Comparison of ENCODE assay signal across 8 cellular contexts in the genomic region with DNA sequence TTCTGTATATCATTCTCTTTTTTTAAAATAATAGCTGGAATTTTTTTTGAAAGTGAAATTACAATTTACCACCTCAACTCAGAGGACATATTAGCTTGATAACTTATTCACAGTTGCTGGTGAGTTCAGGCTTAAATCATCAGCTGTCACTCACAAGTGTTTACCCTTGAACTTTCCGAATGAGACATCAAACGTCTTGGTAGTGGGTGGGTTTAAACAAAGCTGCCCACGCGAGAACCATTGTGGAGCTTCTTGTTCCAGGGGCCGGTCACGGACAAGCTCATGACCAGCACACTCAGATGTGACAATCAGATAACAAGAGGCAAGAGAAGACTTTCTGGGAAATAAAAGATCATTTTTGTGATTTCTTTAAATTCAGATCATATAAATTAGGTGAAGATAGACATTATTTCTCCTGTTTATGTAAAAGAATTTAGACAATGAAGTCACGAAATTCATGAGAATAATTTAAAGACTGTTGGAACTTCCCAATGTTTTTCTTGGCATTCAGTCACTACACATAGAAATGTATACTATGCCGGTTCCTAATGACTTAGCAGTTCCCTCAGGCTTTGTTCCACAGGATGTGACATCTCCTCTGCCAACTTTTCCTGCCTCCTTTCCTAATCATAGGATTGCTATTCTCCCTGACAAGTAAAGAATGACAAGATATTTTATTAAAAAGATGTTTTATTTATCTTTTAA. TPM values are rescaled to one million over a fixed set of nuclear protein-coding genes. Genes with fewer than 3 reads are reported as not detected.
DNase-seq lines count a peak whose midpoint lies in the region; ATAC-seq and TF ChIP-seq lines count a peak whose summit lies in the region.

No MANE protein-coding gene starts in this region.

- H3K79me2 ChIP-seq in DND-41 (ENCODE audit: insufficient read depth, low read length), result no peaks in the 10 kb centered on the region

- H3K4me2 ChIP-seq in DND-41 (ENCODE audit: insufficient read depth, low read length), result peak overlapping the region; percentile 54

- peak overlapping the region; percentile 2 to 59 for H3K27ac Mint-ChIP-seq in natural killer cell

- DNase-seq in DND-41 (no peak), NCI-H460 (ENCODE audit: extremely low read depth, low read depth) (peak; percentile 84), dermis microvascular lymphatic vessel endothelial cell (ENCODE audit: low read depth in 2 of 2) (peak; percentile 87 to 93), natural killer cell (no peak), GDM1 (lab: John Stamatoyannopoulos, UW) (no peak), NOMO-1 treated with DMSO at 0.1 percent for 48 hours (lab: John Stamatoyannopoulos, UW; ENCODE audit: unreplicated experiment) (no peak)
- no peak for DNase-seq in stimulated activated CD8-positive, alpha-beta memory T cell treated with anti-CD3 and anti-CD28 coated beads, Interleukin-4, amount 100 ng/mL, for 48 hours

- ATAC-seq in DND-41 (ENCODE audit: insufficient read depth, low read depth) (peak; percentile 41; the same call in 2 of the 3 replicates), GM21423 (IDR thresholded peaks at IDR 0.05; ENCODE audit: unreplicated experiment) (peak; percentile 38), natural killer cell (peak in 2 of 3 donors; percentile 11 to 32)

- no peaks in the 10 kb centered on the region for H3K36me3 ChIP-seq in DND-41 (ENCODE audit: insufficient read depth, low read length)

- H2AFZ ChIP-seq in DND-41 (ENCODE audit: low read depth, low read length), result peak overlapping the region; percentile 58; the same call in 1 of the 2 replicates

- H4K20me1 ChIP-seq in DND-41 (ENCODE audit: insufficient read depth, low read length), result no peaks in the 10 kb centered on the region

- peak overlapping the region; percentile 78 for H3K4me3 Mint-ChIP-seq in natural killer cell

- no peaks in the 10 kb centered on the region for H3K27me3 Mint-ChIP-seq in natural killer cell (ENCODE audit: low read depth in 2 of 2)

- intact Hi-C loops in natural killer cell (cut with micrococcal nuclease), result loop anchor here (1.0 to 2.0 kb wide), 2 partner anchors 182 to 616 kb away; no protein-coding TSS in a partner anchor

- H3K9me3 ChIP-seq in DND-41 (ENCODE audit: insufficient read depth, low read length, severe bottlenecking), result no peaks in the 10 kb centered on the region

- no peaks in the 10 kb centered on the region for H3K36me3 Mint-ChIP-seq in natural killer cell

- peaks cover 28 to 31% of the 10 kb centered on the region in 2 donors for H3K4me1 Mint-ChIP-seq in natural killer cell

- peak overlapping the region; percentile 68 for H3K27ac ChIP-seq in DND-41 (ENCODE audit: low read length)

- H3K4me3 ChIP-seq in DND-41 (ENCODE audit: low read depth in 1 of 2, low read length in 2 of 2), result no peak overlapping the region

- peak overlapping the region; percentile 2; the same call in 1 of the 2 replicates for H3K9ac ChIP-seq in DND-41 (ENCODE audit: low read depth, low read length)

- peaks cover 31% of the 10 kb centered on the region for H3K4me1 ChIP-seq in DND-41 (ENCODE audit: insufficient read depth, low read length)

- no peaks in the 10 kb centered on the region for H3K9me3 Mint-ChIP-seq in natural killer cell

- TF ChIP-seq CTCF in DND-41 (IDR thresholded peaks at IDR 0.05; ENCODE audit: borderline replicate concordance, extremely low read depth, low read length, poor library complexity, severe bottlenecking) (no peak), natural killer cell (IDR thresholded peaks at IDR 0.05) (no peak)

- no peaks in the 10 kb centered on the region for H3K27me3 ChIP-seq in DND-41 (ENCODE audit: insufficient read depth, low read length, poor library complexity)

RNA-seq across cellular contexts. Expression of gene BTD, which starts 29.3 kb away (rescaled TPM):
- 18.1 and 23.6 TPM in 2 replicates for total RNA-seq in NCI-H460 (2014; rRNA removed; shearing (Covaris generic))
- polyA plus RNA-seq in NCI-H460 (2014; cell fraction: nucleus; rRNA removed), result 25.7 and 29.1 TPM in 2 replicates
- total RNA-seq in dermis microvascular lymphatic vessel endothelial cell (32.6 and 43.6 TPM in 2 replicates), natural killer cell (10 to 100 TPM; 19.9 to 27.5 (median 23.6) TPM)

RNA-seq across cellular contexts. Expression of gene HACL1, which starts 29.4 kb away (rescaled TPM):
- 22.5 and 25.2 TPM in 2 replicates for total RNA-seq in NCI-H460 (2014; rRNA removed; shearing (Covaris generic))
- polyA plus RNA-seq in NCI-H460 (2014; cell fraction: nucleus; rRNA removed), result 16.5 and 28.9 TPM in 2 replicates
- total RNA-seq in dermis microvascular lymphatic vessel endothelial cell (27.8 and 33.4 TPM in 2 replicates), natural killer cell (10 to 100 TPM; 36.7 to 39.8 (median 37.3) TPM)

Comparison
In these comparisons a context has a peak if more than half of its experiments do, and no peak if none do; other contexts are left out.
1. DNase-seq: peak in NCI-H460 (single experiment) and dermis microvascular lymphatic vessel endothelial cell (2 of 2); none in DND-41 (single experiment), natural killer cell (single experiment), GDM1 (single experiment), NOMO-1 treated with DMSO at 0.1 percent for 48 hours (single experiment) and stimulated activated CD8-positive, alpha-beta memory T cell treated with anti-CD3 and anti-CD28 coated beads, Interleukin-4, amount 100 ng/mL, for 48 hours (single experiment).
2. Peak in every context shown above with its lines, with median percentiles within 50 percentile points of each other: ATAC-seq.